ENCODE assay signal across 9 cellular contexts in genomic region chr14:92568621-92569479, GRCh38. TPM values are rescaled to one million over a fixed set of nuclear protein-coding genes. Genes with fewer than 3 reads are reported as not detected.
DNase-seq lines count a peak whose midpoint lies in the region; ATAC-seq and TF ChIP-seq lines count a peak whose summit lies in the region.
"Had no signal": no experiment of that assay in that cellular context is flagged by ENCODE, and none has a peak within 500 bp of the region (broad histone marks: within the 10 kb centered on the region; RNA-seq: fewer than 3 reads in every experiment).

No MANE protein-coding gene starts in this region.

- H3K4me1 ChIP-seq in CD8-positive, alpha-beta memory T cell (ENCODE audit: insufficient read depth, low read length), result peaks cover 25% of the 10 kb centered on the region
- peaks cover 7% of the 10 kb centered on the region for H3K4me1 ChIP-seq in foreskin keratinocyte

- H3K36me3 Mint-ChIP-seq in CD8-positive, alpha-beta memory T cell, result peaks cover 9 to 37% (median 17%) of the 10 kb centered on the region in 3 donors
- H3K36me3 Mint-ChIP-seq in endothelial cell (ENCODE audit: low read depth, unreplicated experiment), result peaks cover 34% of the 10 kb centered on the region

- H3K4me3 Mint-ChIP-seq in CD8-positive, alpha-beta memory T cell, result peak overlapping the region; percentile 35 to 91 (median 81)
- H3K4me3 Mint-ChIP-seq in endothelial cell (ENCODE audit: unreplicated experiment), result no peak overlapping the region

- TF ChIP-seq CTCF in coronary artery (IDR thresholded peaks at IDR 0.05) (no peak), endothelial cell (IDR thresholded peaks at IDR 0.05; ENCODE audit: unreplicated experiment) (no peak), foreskin keratinocyte (conservative IDR thresholded peaks at IDR 0.05) (no peak)

- CTCF ChIA-PET in CD8-positive, alpha-beta memory T cell (lab: Charles Lee), result interaction anchor here (0.6 to 2.6 kb wide), 6 partner anchors 8 to 515 kb away, joined by 3 to 11 read pairs (median 4); no protein-coding TSS in a partner anchor

- H3K27me3 ChIP-seq in CD8-positive, alpha-beta memory T cell (ENCODE audit: insufficient read depth, low read length, poor library complexity, severe bottlenecking), result no peaks in the 10 kb centered on the region
- H3K27me3 ChIP-seq in foreskin keratinocyte, result no peaks in the 10 kb centered on the region
- H3K27me3 ChIP-seq: left lung had no signal

- peak overlapping the region; percentile 96 to 100 (median 98) for H3K27ac Mint-ChIP-seq in CD8-positive, alpha-beta memory T cell
- no peak overlapping the region for H3K27ac Mint-ChIP-seq in endothelial cell (ENCODE audit: unreplicated experiment)

- H3K36me3 ChIP-seq in CD8-positive, alpha-beta memory T cell (ENCODE audit: insufficient read depth, low read length), result peaks cover 8% of the 10 kb centered on the region

- H3K27ac ChIP-seq in CD8-positive, alpha-beta memory T cell (ENCODE audit: low read depth, low read length), result peak overlapping the region; percentile 67
- H3K27ac ChIP-seq in coronary artery (peak overlapping the region; percentile 39 to 46), foreskin keratinocyte (no peak overlapping the region)

- H3K9me3 Mint-ChIP-seq in CD8-positive, alpha-beta memory T cell, result peaks cover 0 to 6% (median 0%) of the 10 kb centered on the region in 5 donors
- H3K9me3 Mint-ChIP-seq in endothelial cell (ENCODE audit: unreplicated experiment), result no peaks in the 10 kb centered on the region

- peak; percentile 66 for ATAC-seq in GM19328 (IDR thresholded peaks at IDR 0.05; ENCODE audit: unreplicated experiment)
- peak; percentile 72 for ATAC-seq in HG03139 (IDR thresholded peaks at IDR 0.05; ENCODE audit: unreplicated experiment)
- no peak for ATAC-seq in GM18519 (IDR thresholded peaks at IDR 0.05; ENCODE audit: low FRiP score, unreplicated experiment)
- ATAC-seq in foreskin keratinocyte, result no peak
- ATAC-seq: left lung had no signal

- peaks cover 45 to 72% (median 57%) of the 10 kb centered on the region in 3 donors for H3K4me1 Mint-ChIP-seq in CD8-positive, alpha-beta memory T cell
- H3K4me1 Mint-ChIP-seq in endothelial cell (ENCODE audit: unreplicated experiment), result no peaks in the 10 kb centered on the region

- POLR2A ChIA-PET in CD8-positive, alpha-beta memory T cell (lab: Charles Lee), result interaction anchor here (0.6 to 1.4 kb wide), 3 partner anchors 8 to 17 kb away, joined by 3 to 8 read pairs (median 4); no protein-coding TSS in a partner anchor

- no peaks in the 10 kb centered on the region for H3K9me3 ChIP-seq in CD8-positive, alpha-beta memory T cell (ENCODE audit: low read length)

- peak; percentile 21 to 70 (median 46) for DNase-seq in CD8-positive, alpha-beta memory T cell
- DNase-seq in coronary artery (ENCODE audit: low spot score), result no peak
- no peak for DNase-seq in endothelial cell (ENCODE audit: low spot score)
- no peak for DNase-seq in NCI-H526 treated with DMSO at 0.1 percent for 48 hours (lab: John Stamatoyannopoulos, UW)
- DNase-seq in foreskin keratinocyte, result no peak

- peak overlapping the region; percentile 23 for H3K4me3 ChIP-seq in CD8-positive, alpha-beta memory T cell (ENCODE audit: low read length)
- H3K4me3 ChIP-seq in coronary artery, result no peak overlapping the region
- H3K4me3 ChIP-seq: left lung had no signal

- no peaks in the 10 kb centered on the region for H3K27me3 Mint-ChIP-seq in CD8-positive, alpha-beta memory T cell
- peaks cover 6% of the 10 kb centered on the region for H3K27me3 Mint-ChIP-seq in endothelial cell (ENCODE audit: unreplicated experiment)

RNA-seq across cellular contexts. Expression of gene RIN3, which starts 55.3 kb away (rescaled TPM):
- 10 to 100 TPM; 46.0 to 47.4 TPM for total RNA-seq in CD8-positive, alpha-beta memory T cell
- polyA plus RNA-seq in CD8-positive, alpha-beta memory T cell, result 31.9 TPM
- total RNA-seq in endothelial cell (ENCODE audit: unreplicated experiment) (25.8 TPM), foreskin keratinocyte (7.3 and 9.8 TPM in 2 replicates)
- polyA plus RNA-seq in foreskin keratinocyte, result 8.4 and 11.9 TPM in 2 replicates

Comparison
In these comparisons a context has a peak if more than half of its experiments do, and no peak if none do; other contexts are left out.
1. DNase-seq: peak in CD8-positive, alpha-beta memory T cell (5 of 5); none in coronary artery (single experiment), endothelial cell (single experiment), NCI-H526 treated with DMSO at 0.1 percent for 48 hours (single experiment) and foreskin keratinocyte (0 of 2).
2. ATAC-seq: peak in GM19328 (single experiment) and HG03139 (single experiment); none in GM18519 (single experiment) and foreskin keratinocyte (single experiment).